30 cellular contexts compared by ENCODE assay signal in genomic region chr2:169229590-169229989, GRCh38.
"Had no signal": no experiment of that assay in that cellular context is flagged by ENCODE, and none has a peak within 500 bp of the region (broad histone marks: within the 10 kb centered on the region; RNA-seq: fewer than 3 reads in every experiment).

No MANE protein-coding gene starts in this region.

- FAIRE-seq: endometrium, endothelial cell of umbilical vein had no signal

- H3K36me3 ChIP-seq: ascending aorta, breast epithelium, cardiac muscle cell, colonic mucosa, esophagus squamous epithelium, gastroesophageal sphincter had no signal

- H3K4me3 ChIP-seq: ascending aorta, breast epithelium, cardiac muscle cell, colonic mucosa, esophagus squamous epithelium, gastroesophageal sphincter had no signal

- DNase-seq: activated CD4-positive, alpha-beta memory T cell treated with anti-CD3 and anti-CD28 coated beads for 36 hours; activated CD4-positive, alpha-beta T cell treated with anti-CD3 and anti-CD28 coated beads for 36 hours; activated CD4-positive, alpha-beta T cell treated with anti-CD3 and anti-CD28 coated beads, Interleukin-2, amount 10 ng/mL, durations not matched to agents 24 days and 14 days; activated CD4-positive, CD25-positive, alpha-beta regulatory T cell; activated CD4-positive, CD25-positive, alpha-beta regulatory T cell treated with anti-CD3 and anti-CD28 coated beads, Interleukin-2, amount 50 U/mL, for 72 hours; activated CD8-positive, alpha-beta memory T cell treated with anti-CD3 and anti-CD28 coated beads, Interleukin-2, amount 10 ng/mL, durations not matched to agents 7 days and 5 days; activated CD8-positive, alpha-beta memory T cell treated with anti-CD3 and anti-CD28 coated beads, Interleukin-2, amount 50 U/mL, for 4 hours; activated CD8-positive, alpha-beta T cell treated with anti-CD3 and anti-CD28 coated beads, Interleukin-2, amount 10 ng/mL, durations not matched to agents 7 days and 5 days; activated effector memory CD4-positive, alpha-beta T cell treated with anti-CD3 and anti-CD28 coated beads, Interleukin-2, amount 50 U/mL, for 16 hours; activated naive CD4-positive, alpha-beta T cell treated with anti-CD3 and anti-CD28 coated beads for 36 hours; activated naive CD8-positive, alpha-beta T cell treated with anti-CD3 and anti-CD28 coated beads for 36 hours; activated naive CD8-positive, alpha-beta T cell treated with anti-CD3 and anti-CD28 coated beads, Interleukin-2, amount 50 U/mL, for 24 hours; activated T-cell treated with anti-CD3 and anti-CD28 coated beads, Interleukin-2, amount 50 U/mL, for 1 hour; activated T-cell treated with anti-CD3 and anti-CD28 coated beads, Interleukin-2, amount 50 U/mL, for 48 hours; central memory CD4-positive, alpha-beta T cell; cerebellar nuclear complex; colonic mucosa; effector CD8-positive, alpha-beta T cell; esophagus squamous epithelium; foreskin melanocyte; T-helper 1 cell; T-helper 17 cell; T1000 had no signal

- ATAC-seq: activated CD4-positive, alpha-beta T cell treated with anti-CD3 and anti-CD28 coated beads for 36 hours; activated CD8-positive, alpha-beta memory T cell treated with anti-CD3 and anti-CD28 coated beads, Interleukin-2, amount 10 ng/mL, durations not matched to agents 7 days and 5 days; activated CD8-positive, alpha-beta T cell treated with anti-CD3 and anti-CD28 coated beads, Interleukin-2, amount 10 ng/mL, durations not matched to agents 7 days and 5 days; activated naive CD8-positive, alpha-beta T cell treated with anti-CD3 and anti-CD28 coated beads, Interleukin-2, amount 50 U/mL, for 24 hours; gastroesophageal sphincter; T-helper 17 cell had no signal

- H3K27me3 ChIP-seq: ascending aorta, breast epithelium, cardiac muscle cell, colonic mucosa, esophagus squamous epithelium, gastroesophageal sphincter had no signal

- H3K27ac ChIP-seq: ascending aorta, breast epithelium, cardiac muscle cell, colonic mucosa, epithelial cell of prostate, esophagus squamous epithelium, gastroesophageal sphincter had no signal

- H3K9me3 ChIP-seq: ascending aorta, breast epithelium, colonic mucosa, esophagus squamous epithelium, gastroesophageal sphincter had no signal

- H3K4me1 ChIP-seq: ascending aorta, breast epithelium, colonic mucosa, esophagus squamous epithelium, gastroesophageal sphincter had no signal
